In the genomic region with DNA sequence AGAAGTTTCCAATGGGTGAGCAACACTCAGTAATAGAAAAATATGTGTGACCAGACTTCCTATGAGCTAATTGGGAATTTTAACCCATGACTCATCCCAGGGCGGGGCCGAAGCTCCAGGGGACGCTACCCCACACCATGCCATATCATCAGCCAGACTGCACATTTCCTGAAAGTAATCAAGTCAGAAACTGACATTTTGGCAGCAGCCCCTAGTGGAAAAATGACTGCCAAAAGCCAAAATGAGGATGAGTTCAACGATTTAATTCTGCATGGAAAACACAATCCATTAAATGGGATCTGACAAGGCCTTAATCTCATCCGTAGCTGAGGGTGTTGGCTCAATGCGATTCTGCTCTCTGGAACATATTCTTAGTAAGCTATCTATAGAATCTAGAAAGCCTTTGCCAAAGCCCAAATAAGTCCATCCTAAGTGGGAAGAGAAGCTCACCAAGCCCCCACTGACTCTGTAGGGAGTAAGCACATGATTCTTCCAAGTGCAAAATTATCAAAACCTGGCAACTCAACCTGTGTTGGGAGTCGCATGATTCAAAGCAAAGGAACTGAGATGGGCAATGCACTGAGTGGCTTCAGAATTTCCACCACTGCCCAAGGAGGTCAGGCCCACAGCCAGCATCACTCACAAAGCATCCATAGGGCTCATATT, we compare ENCODE assay signal across 9 cellular contexts.
DNase-seq lines count a peak whose midpoint lies in the region; ATAC-seq and TF ChIP-seq lines count a peak whose summit lies in the region.
"Had no signal": no experiment of that assay in that cellular context is flagged by ENCODE, and none has a peak within 500 bp of the region (broad histone marks: within the 10 kb centered on the region; RNA-seq: fewer than 3 reads in every experiment).

No MANE protein-coding gene starts in this region.

- H3K4me3 ChIP-seq in brain microvascular endothelial cell (ENCODE audit: low read depth, low read length): no peak overlapping the region
- H3K4me3 ChIP-seq in upper lobe of right lung: no peak overlapping the region

- peak; percentile 30 for TF ChIP-seq CTCF in brain microvascular endothelial cell (IDR thresholded peaks at IDR 0.05; ENCODE audit: low read depth, low read length, missing control alignments)
- no peak for TF ChIP-seq CTCF in upper lobe of right lung (IDR thresholded peaks at IDR 0.05)

- ATAC-seq in upper lobe of right lung: peak; percentile 33
- ATAC-seq in HG03565 (IDR thresholded peaks at IDR 0.05; ENCODE audit: unreplicated experiment): no peak
- no peak for ATAC-seq in HG02938 (IDR thresholded peaks at IDR 0.05; ENCODE audit: unreplicated experiment)

- H3K27me3 ChIP-seq in brain microvascular endothelial cell (replicated peaks) (no peaks in the 10 kb centered on the region), upper lobe of right lung (no peaks in the 10 kb centered on the region)

- no peaks in the 10 kb centered on the region for H3K9me3 ChIP-seq in upper lobe of right lung

- peak overlapping the region; percentile 79 for H3K27ac ChIP-seq in brain microvascular endothelial cell
- no peak overlapping the region for H3K27ac ChIP-seq in upper lobe of right lung
- H3K27ac ChIP-seq: HL-60 had no signal

- in situ Hi-C loops in brain microvascular endothelial cell (cut with HindIII; ENCODE audit: low pct_ligation_motif_present, low sequenced_read_pairs): no loop called here

- no peaks in the 10 kb centered on the region for H3K36me3 ChIP-seq in brain microvascular endothelial cell (replicated peaks)
- no peaks in the 10 kb centered on the region for H3K36me3 ChIP-seq in upper lobe of right lung

- H3K4me1 ChIP-seq in upper lobe of right lung: peaks cover 3% of the 10 kb centered on the region

- intact Hi-C loops in upper lobe of right lung (cut with DNase I): no loop called here

- DNase-seq in HS-5 (ENCODE audit: low read depth) (peak; percentile 97), brain microvascular endothelial cell (peak; percentile 94), iris pigment epithelial cell (ENCODE audit: low read depth) (peak; percentile 87), upper lobe of right lung (no peak), AML-193 (lab: John Stamatoyannopoulos, UW) (no peak)
- DNase-seq: activated naive CD4-positive, alpha-beta T cell had no signal

Comparison
In these comparisons a context has a peak if more than half of its experiments do, and no peak if none do; other contexts are left out.
1. DNase-seq: peak in HS-5 (single experiment), brain microvascular endothelial cell (single experiment) and iris pigment epithelial cell (single experiment); none in upper lobe of right lung (single experiment) and AML-193 (0 of 2).